Comparison of ENCODE assay signal across 17 cellular contexts in genomic region chr11:120062561-120062930, GRCh38.
DNase-seq lines count a peak whose midpoint lies in the region; ATAC-seq and TF ChIP-seq lines count a peak whose summit lies in the region.
"Had no signal": no experiment of that assay in that cellular context is flagged by ENCODE, and none has a peak within 500 bp of the region (broad histone marks: within the 10 kb centered on the region; RNA-seq: fewer than 3 reads in every experiment).

No MANE protein-coding gene starts in this region.

- H2AFZ ChIP-seq in mammary epithelial cell (ENCODE audit: low read depth, low read length) (peak overlapping the region; percentile 66), osteoblast (ENCODE audit: low read length) (no peak overlapping the region)

- intact Hi-C loops in mammary epithelial cell (cut with micrococcal nuclease), result no loop called here

- H3K36me3 ChIP-seq in mammary epithelial cell (ENCODE audit: insufficient read depth, low read length), result no peaks in the 10 kb centered on the region
- no peaks in the 10 kb centered on the region for H3K36me3 ChIP-seq in osteoblast (ENCODE audit: insufficient read depth, low read length)
- H3K36me3 ChIP-seq: HAP-1, MG63 had no signal

- H3K4me3 ChIP-seq in mammary epithelial cell (replicated peaks in 1 of 3; ENCODE audit: insufficient read depth in 1 of 3, low read depth in 2 of 3, low read length in 3 of 3) (no peak overlapping the region), osteoblast (ENCODE audit: insufficient read depth, low read length) (no peak overlapping the region)
- H3K4me3 ChIP-seq: HAP-1, MG63 had no signal

- H3K9me3 ChIP-seq in mammary epithelial cell (replicated peaks; ENCODE audit: insufficient read depth, low read length) (no peaks in the 10 kb centered on the region), osteoblast (ENCODE audit: low read depth, low read length) (no peaks in the 10 kb centered on the region)
- H3K9me3 ChIP-seq: HAP-1, MG63 had no signal

- TF ChIP-seq CTCF in mammary epithelial cell (conservative IDR thresholded peaks at IDR 0.05 in 1 of 2, IDR thresholded peaks at IDR 0.05 in 1 of 2; ENCODE audit: extremely low read depth in 1 of 2, insufficient read depth in 1 of 2, low read depth in 1 of 2, low read length in 2 of 2) (no peak), osteoblast (IDR thresholded peaks at IDR 0.05; ENCODE audit: extremely low read depth, low read depth, low read length) (no peak)

- 56% methylated on average over 5 of the region's 7 CpGs for WGBS in mammary epithelial cell (ENCODE audit: low coverage, missing lambda C conversion rate)

- no peaks in the 10 kb centered on the region for H3K27me3 ChIP-seq in mammary epithelial cell (ENCODE audit: insufficient read depth, low read length)
- peaks cover 12% of the 10 kb centered on the region for H3K27me3 ChIP-seq in osteoblast (ENCODE audit: insufficient read depth, low read length)
- H3K27me3 ChIP-seq: MG63 had no signal

- in situ Hi-C loops in mammary epithelial cell (cut with MboI; ENCODE audit: low sequenced_read_pairs in 2 of 2), result no loop called here

- no peak for DNase-seq in mammary epithelial cell
- DNase-seq in mesenteric fat pad (ENCODE audit: low spot score), result peak; percentile 62
- DNase-seq in osteoblast (ENCODE audit: insufficient read length, low spot score, missing footprints), result peak; percentile 50
- peak; percentile 37 for DNase-seq in ureter (ENCODE audit: low spot score)
- no peak for DNase-seq in ecto neural progenitor cell (ENCODE audit: low spot score)
- DNase-seq in glomerular visceral epithelial cell (ENCODE audit: extremely low spot score), result no peak
- DNase-seq: AML-193, GF-D8, MG63, NCI-H1092, NCI-H146, NCI-H2081, NCI-H510A, NCI-H774, RPMI8226 had no signal

- ATAC-seq in HG03469 (IDR thresholded peaks at IDR 0.05; ENCODE audit: unreplicated experiment), result no peak

- H3K4me1 ChIP-seq in mammary epithelial cell (ENCODE audit: insufficient read depth, low read length), result peaks cover 16% of the 10 kb centered on the region
- H3K4me1 ChIP-seq in osteoblast (ENCODE audit: insufficient read depth, low read length), result no peaks in the 10 kb centered on the region

- dilution Hi-C loops in mammary epithelial cell (cut with HindIII; ENCODE audit: low sequenced_read_pairs), result no loop called here

- H3K27ac ChIP-seq in mammary epithelial cell (ENCODE audit: insufficient read depth, low read depth, low read length) (no peak overlapping the region), osteoblast (ENCODE audit: low read depth, low read length) (no peak overlapping the region)

- CTCF ChIA-PET in mammary epithelial cell (lab: Charles Lee; ENCODE audit: low non-redundant PET), result no interaction called here

- H3K9ac ChIP-seq in mammary epithelial cell (ENCODE audit: insufficient read depth, low read length), result no peak overlapping the region

- H3K4me2 ChIP-seq in mammary epithelial cell (ENCODE audit: insufficient read depth, low read depth, low read length) (no peak overlapping the region), osteoblast (ENCODE audit: insufficient read depth, low read length) (no peak overlapping the region)

- no TSS peak for BruUV-seq in mammary epithelial cell (replicated peaks; lab: Mats Ljungman, UMichigan)

- H4K20me1 ChIP-seq in mammary epithelial cell (ENCODE audit: insufficient read depth, low read length) (no peaks in the 10 kb centered on the region), osteoblast (ENCODE audit: insufficient read depth, low read length) (no peaks in the 10 kb centered on the region)

- no peaks in the 10 kb centered on the region for H3K79me2 ChIP-seq in mammary epithelial cell (ENCODE audit: insufficient read depth, low read length)
- H3K79me2 ChIP-seq in osteoblast (ENCODE audit: insufficient read depth, low read length), result no peaks in the 10 kb centered on the region

Comparison
In these comparisons a context has a peak if more than half of its experiments do, and no peak if none do; other contexts are left out.
1. DNase-seq: peak in mesenteric fat pad (single experiment), osteoblast (single experiment) and ureter (single experiment); none in mammary epithelial cell (single experiment), ecto neural progenitor cell (single experiment) and glomerular visceral epithelial cell (single experiment).